In the genomic region with DNA sequence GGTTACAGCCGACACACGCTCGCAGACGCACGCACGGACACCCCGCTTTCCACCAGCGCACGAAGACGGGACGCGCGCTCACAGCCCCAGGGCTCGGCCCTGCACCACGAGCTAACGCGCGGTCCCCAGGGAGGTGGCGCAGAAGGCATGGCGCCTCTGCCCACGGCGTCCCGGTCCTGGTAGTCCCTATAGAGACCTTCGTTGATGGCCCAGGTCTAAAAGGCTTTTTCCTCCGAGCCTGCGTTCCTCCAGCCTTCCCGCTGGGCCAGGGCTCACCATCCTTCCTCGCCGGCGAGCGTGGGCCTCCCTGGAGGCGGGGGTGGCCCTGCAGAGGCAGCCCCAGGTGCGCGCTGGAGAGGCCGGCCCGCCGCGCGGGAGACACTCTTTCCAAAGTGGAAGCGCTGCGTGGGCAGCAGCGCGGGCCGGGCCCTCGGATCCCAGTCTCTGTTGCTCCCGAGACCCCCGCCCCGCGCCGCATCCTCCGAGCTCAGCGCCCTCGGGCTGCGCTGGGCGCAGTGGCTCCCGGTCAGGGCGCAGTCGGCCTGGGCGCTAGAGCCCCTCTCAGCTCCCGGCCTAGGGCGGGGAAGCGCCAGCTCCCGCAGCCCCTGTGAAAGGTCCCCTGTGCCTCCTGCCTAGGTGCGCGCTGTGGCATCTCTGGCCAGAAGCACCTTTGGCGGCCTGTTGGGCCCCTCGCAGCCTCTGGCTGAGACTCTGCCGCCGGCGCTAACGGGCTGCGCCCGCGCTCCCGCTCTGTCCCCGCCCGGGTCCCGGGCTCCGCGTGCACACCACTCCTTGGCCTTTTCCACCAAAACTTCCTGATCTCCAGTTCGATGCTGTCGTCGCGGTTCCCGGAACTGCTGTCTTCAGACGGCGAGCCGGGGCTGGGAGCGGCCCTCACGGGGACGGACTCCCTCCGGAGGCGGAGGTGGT, we compare ENCODE assay signal across 11 cellular contexts. TPM values are rescaled to one million over a fixed set of nuclear protein-coding genes. Genes with fewer than 3 reads are reported as not detected.
DNase-seq lines count a peak whose midpoint lies in the region; ATAC-seq and TF ChIP-seq lines count a peak whose summit lies in the region.
"Had no signal": no experiment of that assay in that cellular context is flagged by ENCODE, and none has a peak within 500 bp of the region (broad histone marks: within the 10 kb centered on the region; RNA-seq: fewer than 3 reads in every experiment).

No MANE protein-coding gene starts in this region.

- H4K91ac ChIP-seq in IMR-90 (ENCODE audit: insufficient read depth, low read depth, low read length) = no peak overlapping the region

- H3K27me3 Mint-ChIP-seq in endodermal cell (ENCODE audit: insufficient read depth) (peaks cover 55% of the 10 kb centered on the region), neural progenitor cell (ENCODE audit: insufficient read depth, low read depth) (peaks cover 20% of the 10 kb centered on the region)

- H2BK20ac ChIP-seq in IMR-90 (ENCODE audit: low read depth, low read length) = no peak overlapping the region; the same call in 1 of the 2 replicates

- no peak overlapping the region for H3K4ac ChIP-seq in IMR-90 (ENCODE audit: low read depth, low read length)

- H3K9me3 Mint-ChIP-seq in endodermal cell (no peaks in the 10 kb centered on the region), neural progenitor cell (peaks cover 32% of the 10 kb centered on the region)
- H3K9me3 Mint-ChIP-seq: activated naive CD4-positive, alpha-beta T cell treated with anti-CD3 and anti-CD28 coated beads, Interleukin-2, amount 50 U/mL, for 72 hours had no signal

- H3K56ac ChIP-seq in IMR-90 (ENCODE audit: extremely low read depth, insufficient read depth, low read length) = no peak overlapping the region

- H3K9ac ChIP-seq in IMR-90 (ENCODE audit: low read depth, low read length) = no peak overlapping the region
- H3K9ac ChIP-seq in endodermal cell (ENCODE audit: extremely low read depth, low read length, poor library complexity, severe bottlenecking) = no peak overlapping the region
- no peak overlapping the region for H3K9ac ChIP-seq in neural progenitor cell

- no peak overlapping the region for H4K5ac ChIP-seq in IMR-90 (ENCODE audit: low read depth, low read length)

- no peak overlapping the region for H2BK5ac ChIP-seq in IMR-90 (ENCODE audit: low read depth, low read length, poor library complexity, severe bottlenecking)

- TF ChIP-seq POLR2A in IMR-90 (IDR thresholded peaks at IDR 0.05; ENCODE audit: low read depth, low read length) = no peak

- H3K4me1 ChIP-seq in IMR-90 (ENCODE audit: control insufficient read depth, insufficient read depth, low read length) = 0 out of 2 replicates have a peak, but pooled peaks cover 3% of the 10 kb centered on the region
- H3K4me1 ChIP-seq in endodermal cell (ENCODE audit: control insufficient read depth, insufficient read depth, low read length) = no peaks in the 10 kb centered on the region
- no peaks in the 10 kb centered on the region for H3K4me1 ChIP-seq in neural progenitor cell
- H3K4me1 ChIP-seq: HAP-1 had no signal

- H2BK120ac ChIP-seq in IMR-90 (ENCODE audit: low read depth, low read length) = no peak overlapping the region; the same call in 1 of the 2 replicates

- H2AFZ ChIP-seq in IMR-90 (replicated peaks; ENCODE audit: low read length, poor library complexity) (peak overlapping the region; percentile 85), neural progenitor cell (replicated peaks) (peak overlapping the region; percentile 100)

- H3K4me2 ChIP-seq in IMR-90 (ENCODE audit: low read depth, low read length) (peak overlapping the region; percentile 81), neural progenitor cell (peak overlapping the region; percentile 80)

- no peaks in the 10 kb centered on the region for H3K4me1 Mint-ChIP-seq in endodermal cell
- H3K4me1 Mint-ChIP-seq in neural progenitor cell = no peaks in the 10 kb centered on the region

- H3K79me1 ChIP-seq in IMR-90 (ENCODE audit: low read depth in 1 of 2, low read length in 2 of 2) = no peaks in the 10 kb centered on the region

- CTCF ChIA-PET in AG04449 (lab: Yijun Ruan, JAX) (interaction anchor here (0.8 to 1.0 kb wide), 2 partner anchors 12 to 34 kb away, joined by 3 read pairs; no protein-coding TSS in a partner anchor), IMR-90 (lab: Yijun Ruan, JAX) (interaction anchor here (0.6 to 1.1 kb wide), 3 partner anchors 11 to 446 kb away, joined by 3 to 6 read pairs (median 3); no protein-coding TSS in a partner anchor)

- no peaks in the 10 kb centered on the region for H3K36me3 Mint-ChIP-seq in endodermal cell (ENCODE audit: low read depth)
- H3K36me3 Mint-ChIP-seq in neural progenitor cell = peaks cover 3% of the 10 kb centered on the region
- H3K36me3 Mint-ChIP-seq: activated naive CD4-positive, alpha-beta T cell treated with anti-CD3 and anti-CD28 coated beads, Interleukin-2, amount 50 U/mL, for 72 hours had no signal

- peaks cover 11% of the 10 kb centered on the region for H3F3A ChIP-seq in neural progenitor cell (ENCODE audit: low read depth)

- peak; percentile 46 for ATAC-seq in IMR-90 (ENCODE audit: low read depth)
- ATAC-seq in HG03108 (IDR thresholded peaks at IDR 0.05; ENCODE audit: unreplicated experiment) = no peak
- no peak for ATAC-seq in HG03097 (IDR thresholded peaks at IDR 0.05; ENCODE audit: low FRiP score, unreplicated experiment)

- no peaks in the 10 kb centered on the region for H4K20me1 ChIP-seq in IMR-90 (ENCODE audit: insufficient read depth, low read length)
- H4K20me1 ChIP-seq in neural progenitor cell (ENCODE audit: low read depth) = no peaks in the 10 kb centered on the region

- DNase-seq in AG04449 (ENCODE audit: low read depth, low spot score) (no peak), IMR-90 (no peak), endodermal cell (peak; percentile 81), neural progenitor cell (ENCODE audit: low spot score) (peak; percentile 59), RPMI8226 (no peak), SHP77 (lab: John Stamatoyannopoulos, UW) (no peak)
- DNase-seq: GF-D8 had no signal

- H3K4me3 Mint-ChIP-seq in endodermal cell = peak overlapping the region; percentile 59
- H3K4me3 Mint-ChIP-seq in neural progenitor cell = no peak overlapping the region

- intact Hi-C loops in IMR-90 (cut with micrococcal nuclease) = no loop called here

- H3K79me2 ChIP-seq in neural progenitor cell (ENCODE audit: low read depth) = no peaks in the 10 kb centered on the region

- H2BK15ac ChIP-seq in IMR-90 (ENCODE audit: low read depth, low read length) = no peak overlapping the region

- no peak overlapping the region for H4K8ac ChIP-seq in IMR-90 (ENCODE audit: low read depth in 2 of 2, low read length in 2 of 2)

- H3K27me3 ChIP-seq in IMR-90 (ENCODE audit: control insufficient read depth, insufficient read depth, low read length) (peaks cover 12% of the 10 kb centered on the region; the same call in 1 of the 2 replicates), endodermal cell (ENCODE audit: control insufficient read depth, insufficient read depth, low read length, poor library complexity, severe bottlenecking) (peaks cover 36% of the 10 kb centered on the region), neural progenitor cell (peaks cover 47% of the 10 kb centered on the region)

- no peak overlapping the region for H3K18ac ChIP-seq in IMR-90 (ENCODE audit: low read depth, low read length)

- dilution Hi-C loops in IMR-90 (cut with HindIII; ENCODE audit: low sequenced_read_pairs, unreplicated experiment) = no loop called here

- in situ Hi-C loops in IMR-90 (cut with MboI; ENCODE audit: low sequenced_read_pairs) = loop anchor here (25.0 kb wide), 1 partner anchor 863 kb away; no protein-coding TSS in a partner anchor

- H3K36me3 ChIP-seq in IMR-90 (ENCODE audit: control insufficient read depth, insufficient read depth, low read length) (no peaks in the 10 kb centered on the region), endodermal cell (ENCODE audit: control insufficient read depth, insufficient read depth, low read length) (no peaks in the 10 kb centered on the region), neural progenitor cell (no peaks in the 10 kb centered on the region)
- H3K36me3 ChIP-seq: HAP-1 had no signal

- no peak for TF ChIP-seq RAD21 in IMR-90 (IDR thresholded peaks at IDR 0.05; ENCODE audit: low read length)

- H3K9me1 ChIP-seq in IMR-90 (ENCODE audit: insufficient read depth, low read length) = no peaks in the 10 kb centered on the region

- H3K27ac ChIP-seq in IMR-90 (ENCODE audit: insufficient read depth, low read length) = no peak overlapping the region
- H3K27ac ChIP-seq in endodermal cell (ENCODE audit: low read depth, low read length) = no peak overlapping the region
- no peak overlapping the region for H3K27ac ChIP-seq in neural progenitor cell

- no peak overlapping the region for H2AK5ac ChIP-seq in IMR-90 (ENCODE audit: low read depth, low read length)

- no peak overlapping the region for H3K14ac ChIP-seq in IMR-90 (replicated peaks; ENCODE audit: low read depth, low read length)

- H3K9me3 ChIP-seq in IMR-90 (ENCODE audit: control insufficient read depth, insufficient read depth, low read length) (peaks cover 7% of the 10 kb centered on the region), endodermal cell (ENCODE audit: control insufficient read depth, low read length) (no peaks in the 10 kb centered on the region), neural progenitor cell (ENCODE audit: low read depth) (no peaks in the 10 kb centered on the region)

- WGBS in IMR-90 (ENCODE audit: extremely low coverage in 2 of 2, insufficient read length in 1 of 2), 2 experiments = 20% methylated on average over 51 of the region's 93 CpGs; no CpG with 5 or more reads in 1 of the 2 experiments
- WGBS in endodermal cell (ENCODE audit: insufficient coverage in 1 of 2, insufficient read length in 1 of 2), 2 experiments = 10% methylated on average over 63 to 93 of the region's 93 CpGs

- H3K27ac Mint-ChIP-seq in endodermal cell (no peak overlapping the region), neural progenitor cell (no peak overlapping the region)
- H3K27ac Mint-ChIP-seq: activated naive CD4-positive, alpha-beta T cell treated with anti-CD3 and anti-CD28 coated beads, Interleukin-2, amount 50 U/mL, for 72 hours had no signal

- no peak for TF ChIP-seq CTCF in AG04449 (IDR thresholded peaks at IDR 0.05; ENCODE audit: insufficient read depth, low read length, missing control alignments)
- TF ChIP-seq CTCF in IMR-90 (conservative IDR thresholded peaks at IDR 0.05; ENCODE audit: low read depth, low read length) = no peak
- peak; percentile 12 for TF ChIP-seq CTCF in endodermal cell (conservative IDR thresholded peaks at IDR 0.05)
- TF ChIP-seq CTCF in neural progenitor cell (IDR thresholded peaks at IDR 0.05) = no peak

- POLR2A ChIA-PET in AG04449 (lab: Yijun Ruan, JAX) = no interaction called here
- POLR2A ChIA-PET in IMR-90 (lab: Charles Lee; ENCODE audit: unreplicated experiment) = no interaction called here

- no peak overlapping the region for H3K23ac ChIP-seq in IMR-90 (ENCODE audit: low read depth, low read length)

- H3K4me3 ChIP-seq in AG04449 (ENCODE audit: low read depth, low read length) (peak overlapping the region; percentile 42), IMR-90 (ENCODE audit: insufficient read depth, low read depth, low read length) (peak overlapping the region; percentile 26; the same call in 1 of the 2 replicates), endodermal cell (ENCODE audit: low read length) (peak overlapping the region; percentile 69), neural progenitor cell (peak overlapping the region; percentile 41)
- H3K4me3 ChIP-seq: HAP-1 had no signal

- BruUV-seq in IMR-90 (replicated peaks; lab: Mats Ljungman, UMichigan) = no TSS peak

- no peak overlapping the region for H2AK9ac ChIP-seq in IMR-90 (replicated peaks; ENCODE audit: low read depth, low read length, poor library complexity)

RNA-seq across cellular contexts. Expression of gene FANCC, which starts 31.9 kb away (rescaled TPM):
- total RNA-seq in IMR-90 (2012; rRNA removed) (6.3 and 6.4 TPM in 2 replicates), endodermal cell (10 to 100 TPM; 17.6 to 23.5 TPM), neural progenitor cell (ENCODE audit: low replicate concordance) (27.0 and 49.6 TPM in 2 replicates)
- polyA plus RNA-seq in IMR-90 (2012; rRNA removed) = 4.0 and 4.7 TPM in 2 replicates
- 2.7 and 2.9 TPM in 2 replicates for polyA plus RNA-seq in IMR-90 (2012; cell fraction: cytosol; rRNA removed)
- 4.8 and 6.6 TPM in 2 replicates for polyA plus RNA-seq in IMR-90 (2012; cell fraction: nucleus; rRNA removed; ENCODE audit: low replicate concordance)
- polyA plus RNA-seq in endodermal cell (2013, experiment 1 of 2) = 14.7 TPM
- 13.5 TPM for polyA plus RNA-seq in endodermal cell (2013, experiment 2 of 2)

Comparison
In these comparisons a context has a peak if more than half of its experiments do, and no peak if none do; other contexts are left out.
1. DNase-seq: peak in endodermal cell (single experiment) and neural progenitor cell (single experiment); none in AG04449 (single experiment), IMR-90 (single experiment), RPMI8226 (single experiment) and SHP77 (0 of 2).
2. Peak in every context shown above with its lines, with median percentiles within 50 percentile points of each other: H3K4me3 ChIP-seq.